1 cellular context compared by ENCODE assay signal in genomic region chr18:3647636-3648035, GRCh38.
TF ChIP-seq lines count a peak whose summit lies in the region.

No MANE protein-coding gene starts in this region.

TF ChIP-seq in HCT116, 20 proteins besides CTCF, POLR2A, EP300 and RAD21 (continued from another document):
- TF ChIP-seq EZH2phosphoT487 (IDR thresholded peaks at IDR 0.05; ENCODE audit: borderline replicate concordance) (no peak), MAX (IDR thresholded peaks at IDR 0.05) (no peak), POLR2AphosphoS5 (IDR thresholded peaks at IDR 0.05; ENCODE audit: low read depth, low read length) (no peak), YY1 (IDR thresholded peaks at IDR 0.05; ENCODE audit: extremely low read depth, insufficient replicate concordance, low read depth, low read length) (no peak), REST (IDR thresholded peaks at IDR 0.05; ENCODE audit: low read depth) (no peak), EZH2 (IDR thresholded peaks at IDR 0.05) (no peak), JUND (IDR thresholded peaks at IDR 0.05) (no peak), ZNF274 (IDR thresholded peaks at IDR 0.05; ENCODE audit: low read depth, low read length) (no peak), TCF7L2 (IDR thresholded peaks at IDR 0.05; ENCODE audit: borderline replicate concordance, extremely low read depth, insufficient read depth, insufficient read length) (no peak), SRF (IDR thresholded peaks at IDR 0.05; ENCODE audit: low read depth) (no peak), CBX3 (IDR thresholded peaks at IDR 0.05; ENCODE audit: low read depth) (no peak)
